Comparison of ENCODE assay signal across 34 cellular contexts in the genomic region with DNA sequence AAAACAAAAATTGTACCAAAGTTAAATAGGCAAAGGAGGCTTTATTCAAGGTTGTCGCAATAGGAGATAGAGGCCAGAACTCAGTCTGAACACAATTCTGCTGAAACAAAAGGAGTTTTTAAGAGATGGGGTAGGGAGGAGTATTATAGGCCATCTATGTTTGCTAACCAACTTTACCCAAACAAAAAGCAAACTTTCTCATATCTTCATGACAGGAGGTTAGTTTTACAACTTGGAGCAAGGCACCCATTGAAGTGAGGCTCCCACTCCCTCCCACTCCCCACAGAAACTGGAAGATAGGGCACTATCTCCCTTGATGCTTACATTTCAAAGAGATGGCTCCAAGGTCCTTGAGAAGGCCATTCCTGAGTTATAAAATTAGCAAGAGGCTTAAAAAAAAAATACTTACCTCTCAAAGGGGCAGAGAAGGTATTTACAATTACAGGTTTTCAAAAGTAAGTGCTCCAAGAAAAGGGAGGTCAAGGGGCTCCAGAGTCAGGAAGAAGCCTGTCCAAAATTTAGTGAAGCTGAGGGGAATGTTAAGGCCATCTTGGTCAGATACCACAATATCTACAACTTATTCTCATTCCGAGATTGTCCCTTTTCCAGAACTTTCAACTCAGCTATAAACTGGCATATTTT.
"Had no signal": no experiment of that assay in that cellular context is flagged by ENCODE, and none has a peak within 500 bp of the region (broad histone marks: within the 10 kb centered on the region; RNA-seq: fewer than 3 reads in every experiment).

No MANE protein-coding gene starts in this region.

- DNase-seq: Karpas-422, Kasumi-1, MG63, MM.1S, MV-4-11, NCI-H1048, NCI-H1092, NCI-H1092 treated with DMSO at 0.1 percent for 48 hours, NCI-H1105, NCI-H1105 treated with DMSO at 0.1 percent for 48 hours, NCI-H1417, NCI-H1417 treated with DMSO at 0.1 percent for 48 hours, NCI-H1436, NCI-H1436 treated with DMSO at 0.1 percent for 48 hours, NCI-H146, NCI-H1694, NCI-H1694 treated with DMSO at 0.1 percent for 48 hours, NCI-H187, NCI-H187 treated with DMSO at 0.1 percent for 48 hours, NCI-H1930, NCI-H2029, NCI-H2029 treated with DMSO at 0.1 percent for 48 hours, NCI-H2081, NCI-H2081 treated with DMSO at 0.1 percent for 48 hours, NCI-H2107, NCI-H2171, NCI-H2171 treated with DMSO at 0.1 percent for 48 hours, NCI-H2227 treated with DMSO at 0.1 percent for 48 hours, NCI-H226, NCI-H345, NCI-H446, NCI-H446 treated with DMSO at 0.1 percent for 48 hours, NCI-H510A had no signal

- H3K4me2 ChIP-seq: KMS-11 had no signal

- H3K36me3 ChIP-seq: MG63 had no signal

- H3K4me3 ChIP-seq: MG63 had no signal

- H3K9me3 ChIP-seq: MG63 had no signal

- H3K27me3 ChIP-seq: MG63 had no signal

- H3K9ac ChIP-seq: KMS-11 had no signal

- H3K27ac ChIP-seq: KMS-11 had no signal
